ENCODE assay signal across 23 cellular contexts in genomic region chr10:133007360-133007858, GRCh38.
"Had no signal": no experiment of that assay in that cellular context is flagged by ENCODE, and none has a peak within 500 bp of the region (broad histone marks: within the 10 kb centered on the region; RNA-seq: fewer than 3 reads in every experiment).

No MANE protein-coding gene starts in this region.

- H3K4me3 ChIP-seq: K562 had no signal

- ATAC-seq: K562, Panc1, PC-3, T-cell had no signal

- H3K4me2 ChIP-seq: KMS-11, SK-N-SH had no signal

- H3K27ac ChIP-seq: KMS-11, RWPE1 had no signal

- H3K9me3 ChIP-seq: SK-N-SH had no signal

- H3K9ac ChIP-seq: KMS-11, SK-N-SH had no signal

- DNase-seq: Kasumi-1, MM.1S, NCI-H1092 treated with DMSO at 0.1 percent for 48 hours, NCI-H1436, NCI-H187, NCI-H2029, NCI-H2081 treated with DMSO at 0.1 percent for 48 hours, NCI-H2171, NCI-H226, NCI-H446, NCI-H510A, NCI-H524 treated with DMSO at 0.1 percent for 48 hours, NCI-H69, NCI-H774, PC-3, SIG-M5, SK-N-SH, SW 1271, T-cell had no signal
